Comparison of ENCODE assay signal across 13 cellular contexts in the genomic region with DNA sequence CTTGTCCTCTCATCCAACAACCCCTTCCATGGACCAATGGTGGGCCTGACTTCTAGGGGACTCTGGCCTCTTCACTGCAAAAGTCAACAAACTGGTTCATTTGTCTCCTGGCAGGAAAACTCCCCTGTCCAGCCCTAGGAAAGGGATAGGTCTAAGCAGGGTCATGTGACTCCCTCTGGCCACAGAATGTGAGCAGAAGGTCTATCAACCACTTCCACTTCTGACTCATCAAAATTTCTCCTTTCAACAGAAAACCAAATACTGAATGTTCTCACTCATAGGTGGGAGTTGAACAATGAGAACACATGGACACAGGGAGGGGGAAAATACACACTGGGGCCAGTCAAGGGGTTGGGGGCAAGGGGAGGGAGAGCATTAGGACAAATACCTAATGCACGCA. TPM values are rescaled to one million over a fixed set of nuclear protein-coding genes. Genes with fewer than 3 reads are reported as not detected.
A peak's percentile ranks its signal among the peaks of the same experiment; 100 is the strongest.
DNase-seq lines count a peak whose midpoint lies in the region; ATAC-seq and FAIRE-seq lines count a peak whose summit lies in the region.
"Had no signal": no experiment of that assay in that cellular context is flagged by ENCODE, and none has a peak within 500 bp of the region (broad histone marks: within the 10 kb centered on the region; RNA-seq: fewer than 3 reads in every experiment).

No MANE protein-coding gene starts in this region.

- no peaks in the 10 kb centered on the region for H3K36me3 Mint-ChIP-seq in activated T-helper 1 cell treated with anti-CD3 and anti-CD28 coated beads, Interleukin-12 subunit alpha, Interleukin-12 subunit beta, Interleukin-2, Interleukin-4 antibody, amounts not matched to agents 30 ng/mL and 10 ng/mL and 1 ng/mL, durations not matched to agents 14 hours and 24 hours and 36 hours (ENCODE audit: low read depth)

- FAIRE-seq in RCC 7860 (lab: Jason Lieb, UNC), result no peak

- H3K9ac ChIP-seq in mucosa of rectum (ENCODE audit: low read depth in 1 of 2, low read length in 2 of 2), result no peak overlapping the region

- H3K4me3 Mint-ChIP-seq in activated T-helper 1 cell treated with anti-CD3 and anti-CD28 coated beads, Interleukin-12 subunit alpha, Interleukin-12 subunit beta, Interleukin-2, Interleukin-4 antibody, amounts not matched to agents 30 ng/mL and 10 ng/mL and 1 ng/mL, durations not matched to agents 14 hours and 24 hours and 36 hours, result no peak overlapping the region

- H3K27ac Mint-ChIP-seq in activated T-helper 1 cell treated with anti-CD3 and anti-CD28 coated beads, Interleukin-12 subunit alpha, Interleukin-12 subunit beta, Interleukin-2, Interleukin-4 antibody, amounts not matched to agents 30 ng/mL and 10 ng/mL and 1 ng/mL, durations not matched to agents 14 hours and 24 hours and 36 hours, result no peak overlapping the region

- no peak overlapping the region for H3K4me3 ChIP-seq in mucosa of rectum (ENCODE audit: low read length in 2 of 2)
- H3K4me3 ChIP-seq: gastrocnemius medialis had no signal

- DNase-seq in RCC 7860 (ENCODE audit: low spot score) (peak; percentile 19), activated gamma-delta T cell (lab: John Stamatoyannopoulos, UW) (no peak), nucleus accumbens (lab: John Stamatoyannopoulos, UW) (no peak), NCI-H774 (lab: John Stamatoyannopoulos, UW) (no peak)
- DNase-seq in activated T-helper 1 cell treated with anti-CD3 and anti-CD28 coated beads, Interleukin-12 subunit alpha, Interleukin-12 subunit beta, Interleukin-2, Interleukin-4 antibody, amounts not matched to agents 30 ng/mL and 10 ng/mL and 1 ng/mL, durations not matched to agents 14 hours and 24 hours and 36 hours (ENCODE audit: low spot score), result no peak
- DNase-seq: cerebellar nuclear complex, DMS 273 treated with DMSO at 0.1 percent for 48 hours, gastrocnemius medialis had no signal

- H3K27me3 Mint-ChIP-seq in activated T-helper 1 cell treated with anti-CD3 and anti-CD28 coated beads, Interleukin-12 subunit alpha, Interleukin-12 subunit beta, Interleukin-2, Interleukin-4 antibody, amounts not matched to agents 30 ng/mL and 10 ng/mL and 1 ng/mL, durations not matched to agents 14 hours and 24 hours and 36 hours (ENCODE audit: insufficient read depth), result peaks cover 3% of the 10 kb centered on the region

- peak overlapping the region; percentile 16 to 17 for H3K27ac ChIP-seq in mucosa of rectum (ENCODE audit: low read depth in 2 of 2, low read length in 2 of 2)
- H3K27ac ChIP-seq: gastrocnemius medialis had no signal

- H3K27me3 ChIP-seq in mucosa of rectum (ENCODE audit: control insufficient read depth in 2 of 2, insufficient read depth in 2 of 2, low read length in 2 of 2), result no peaks in the 10 kb centered on the region
- H3K27me3 ChIP-seq: gastrocnemius medialis had no signal

- H3K4me1 Mint-ChIP-seq in activated T-helper 1 cell treated with anti-CD3 and anti-CD28 coated beads, Interleukin-12 subunit alpha, Interleukin-12 subunit beta, Interleukin-2, Interleukin-4 antibody, amounts not matched to agents 30 ng/mL and 10 ng/mL and 1 ng/mL, durations not matched to agents 14 hours and 24 hours and 36 hours (ENCODE audit: low read depth), result peaks cover 8% of the 10 kb centered on the region

- intact Hi-C loops in activated T-helper 1 cell treated with anti-CD3 and anti-CD28 coated beads, Interleukin-12 subunit alpha, Interleukin-12 subunit beta, Interleukin-2, Interleukin-4 antibody, amounts not matched to agents 30 ng/mL and 10 ng/mL and 1 ng/mL, durations not matched to agents 14 hours and 24 hours and 36 hours (cut with micrococcal nuclease), result no loop called here

- H3K9me3 Mint-ChIP-seq in activated T-helper 1 cell treated with anti-CD3 and anti-CD28 coated beads, Interleukin-12 subunit alpha, Interleukin-12 subunit beta, Interleukin-2, Interleukin-4 antibody, amounts not matched to agents 30 ng/mL and 10 ng/mL and 1 ng/mL, durations not matched to agents 14 hours and 24 hours and 36 hours, result peaks cover 2% of the 10 kb centered on the region

- H3K36me3 ChIP-seq in mucosa of rectum (ENCODE audit: control insufficient read depth in 2 of 2, insufficient read depth in 2 of 2, low read length in 2 of 2), result peaks cover 0 to 2% of the 10 kb centered on the region in 2 donors
- H3K36me3 ChIP-seq: gastrocnemius medialis had no signal

- no peaks in the 10 kb centered on the region for H3K9me3 ChIP-seq in mucosa of rectum (ENCODE audit: control insufficient read depth in 2 of 2, low read length in 2 of 2)
- H3K9me3 ChIP-seq: gastrocnemius medialis had no signal

- ATAC-seq in GM18498 (IDR thresholded peaks at IDR 0.05; ENCODE audit: unreplicated experiment) (peak; percentile 60), GM21737 (IDR thresholded peaks at IDR 0.05; ENCODE audit: unreplicated experiment) (peak; percentile 59)
- ATAC-seq: gastrocnemius medialis had no signal

- H3K4me1 ChIP-seq in mucosa of rectum (ENCODE audit: control insufficient read depth in 2 of 2, insufficient read depth in 2 of 2, low read length in 2 of 2), result peaks cover 7 to 14% of the 10 kb centered on the region in 2 donors
- H3K4me1 ChIP-seq: gastrocnemius medialis had no signal

RNA-seq across cellular contexts. Expression of a gene that starts 1.3 kb away (rescaled TPM):
- total RNA-seq in activated T-helper 1 cell treated with anti-CD3 and anti-CD28 coated beads, Interleukin-12 subunit alpha, Interleukin-12 subunit beta, Interleukin-2, Interleukin-4 antibody, amounts not matched to agents 30 ng/mL and 10 ng/mL and 1 ng/mL, durations not matched to agents 14 hours and 24 hours and 36 hours, result not detected in 2 replicates
- total RNA-seq: mucosa of gallbladder, skeletal muscle tissue had no signal
